Comparison of ENCODE assay signal across 13 cellular contexts in the genomic region with DNA sequence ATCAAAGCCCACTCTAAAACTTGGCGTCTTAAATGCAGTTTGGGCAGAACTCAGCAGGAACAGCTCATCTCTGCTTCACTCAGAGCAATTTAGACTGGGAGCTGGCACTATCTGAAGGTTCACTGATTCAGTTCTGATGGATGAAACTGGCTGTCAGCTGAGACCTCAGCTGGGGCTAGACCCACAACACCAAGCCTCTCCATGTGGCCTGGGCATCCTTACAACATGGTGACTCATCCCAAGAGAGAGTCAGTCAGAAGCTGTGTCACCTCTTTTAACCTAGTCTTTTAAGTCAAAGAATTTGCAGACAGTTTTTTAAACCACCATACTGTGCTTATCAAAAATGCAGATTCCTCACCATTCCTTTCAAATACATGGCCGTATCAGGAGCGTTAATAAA.
DNase-seq lines count a peak whose midpoint lies in the region; ATAC-seq, FAIRE-seq and TF ChIP-seq lines count a peak whose summit lies in the region.
"Had no signal": no experiment of that assay in that cellular context is flagged by ENCODE, and none has a peak within 500 bp of the region (broad histone marks: within the 10 kb centered on the region; RNA-seq: fewer than 3 reads in every experiment).

No MANE protein-coding gene starts in this region.

- H3K36me3 Mint-ChIP-seq in T-helper 2 cell treated with Interferon-gamma antibody and Interleukin-4, amounts not matched to agents 5 μg/mL and 100 μg/mL, for 36 hours (ENCODE audit: low read depth): no peaks in the 10 kb centered on the region
- H3K36me3 Mint-ChIP-seq in chondrocyte (ENCODE audit: low read depth): peaks cover 2% of the 10 kb centered on the region

- peaks cover 7% of the 10 kb centered on the region for H3K4me1 Mint-ChIP-seq in T-helper 2 cell treated with Interferon-gamma antibody and Interleukin-4, amounts not matched to agents 5 μg/mL and 100 μg/mL, for 36 hours (ENCODE audit: low read depth)
- no peaks in the 10 kb centered on the region for H3K4me1 Mint-ChIP-seq in chondrocyte (ENCODE audit: low read depth)
- H3K4me1 Mint-ChIP-seq: central memory CD8-positive, alpha-beta T cell had no signal

- H3K27me3 Mint-ChIP-seq in T-helper 2 cell treated with Interferon-gamma antibody and Interleukin-4, amounts not matched to agents 5 μg/mL and 100 μg/mL, for 36 hours (ENCODE audit: low read depth): no peaks in the 10 kb centered on the region
- peaks cover 3% of the 10 kb centered on the region for H3K27me3 Mint-ChIP-seq in chondrocyte (ENCODE audit: low read depth)

- in situ Hi-C loops in G401 (cut with HindIII; ENCODE audit: low sequenced_read_pairs): no loop called here

- no peak for FAIRE-seq in HTR-8/SVneo (lab: Jason Lieb, UNC)
- FAIRE-seq: D721Med had no signal

- H3K4me3 Mint-ChIP-seq in T-helper 2 cell treated with Interferon-gamma antibody and Interleukin-4, amounts not matched to agents 5 μg/mL and 100 μg/mL, for 36 hours: no peak overlapping the region
- no peak overlapping the region for H3K4me3 Mint-ChIP-seq in chondrocyte (ENCODE audit: unreplicated experiment)
- H3K4me3 Mint-ChIP-seq: central memory CD8-positive, alpha-beta T cell had no signal

- no peaks in the 10 kb centered on the region for H3K4me1 ChIP-seq in foreskin keratinocyte
- H3K4me1 ChIP-seq: upper lobe of right lung had no signal

- TF ChIP-seq CTCF in foreskin keratinocyte (conservative IDR thresholded peaks at IDR 0.05) (no peak), chondrocyte (IDR thresholded peaks at IDR 0.05) (no peak)

- peak; percentile 73 for ATAC-seq in HG02759 (IDR thresholded peaks at IDR 0.05; ENCODE audit: unreplicated experiment)
- ATAC-seq in foreskin keratinocyte: peak; percentile 84
- ATAC-seq in GM21576 (IDR thresholded peaks at IDR 0.05; ENCODE audit: unreplicated experiment): no peak
- ATAC-seq: upper lobe of right lung had no signal

- H3K27me3 ChIP-seq in foreskin keratinocyte: peaks cover 3% of the 10 kb centered on the region
- H3K27me3 ChIP-seq: upper lobe of right lung had no signal

- no peak overlapping the region for H3K27ac Mint-ChIP-seq in T-helper 2 cell treated with Interferon-gamma antibody and Interleukin-4, amounts not matched to agents 5 μg/mL and 100 μg/mL, for 36 hours
- no peak overlapping the region for H3K27ac Mint-ChIP-seq in chondrocyte (ENCODE audit: unreplicated experiment)

- DNase-seq in Daoy (ENCODE audit: low read depth) (peak; percentile 78), foreskin keratinocyte (peak; percentile 17 to 39), HTR-8/SVneo (ENCODE audit: insufficient read length, low spot score) (no peak), chondrocyte (ENCODE audit: low spot score) (no peak), G401 (ENCODE audit: low spot score) (no peak)
- peak; percentile 13 for DNase-seq in T-helper 2 cell treated with Interferon-gamma antibody and Interleukin-4, amounts not matched to agents 5 μg/mL and 100 μg/mL, for 36 hours (ENCODE audit: low spot score)
- DNase-seq: NCI-H2227 treated with DMSO at 0.1 percent for 48 hours, SW 1271, upper lobe of right lung had no signal

- H3K9me3 Mint-ChIP-seq in T-helper 2 cell treated with Interferon-gamma antibody and Interleukin-4, amounts not matched to agents 5 μg/mL and 100 μg/mL, for 36 hours: peaks cover 5% of the 10 kb centered on the region
- peaks cover 10% of the 10 kb centered on the region for H3K9me3 Mint-ChIP-seq in chondrocyte (ENCODE audit: low read depth)
- H3K9me3 Mint-ChIP-seq: central memory CD8-positive, alpha-beta T cell had no signal

- H3K27ac ChIP-seq in foreskin keratinocyte: no peak overlapping the region
- H3K27ac ChIP-seq: upper lobe of right lung had no signal

Comparison
In these comparisons a context has a peak if more than half of its experiments do, and no peak if none do; other contexts are left out.
1. DNase-seq: peak in Daoy (single experiment), T-helper 2 cell treated with Interferon-gamma antibody and Interleukin-4, amounts not matched to agents 5 μg/mL and 100 μg/mL, for 36 hours (single experiment) and foreskin keratinocyte (2 of 2); none in HTR-8/SVneo (single experiment), chondrocyte (single experiment) and G401 (single experiment).